1 cellular context compared by ENCODE assay signal in genomic region chr12:6766651-6767300, GRCh38.
TF ChIP-seq lines count a peak whose summit lies in the region.

No MANE protein-coding gene starts in this region.

TF ChIP-seq in K562, 482 proteins besides CTCF, POLR2A, EP300 and RAD21 (continued from another document):
- TF ChIP-seq, protein P1, sequence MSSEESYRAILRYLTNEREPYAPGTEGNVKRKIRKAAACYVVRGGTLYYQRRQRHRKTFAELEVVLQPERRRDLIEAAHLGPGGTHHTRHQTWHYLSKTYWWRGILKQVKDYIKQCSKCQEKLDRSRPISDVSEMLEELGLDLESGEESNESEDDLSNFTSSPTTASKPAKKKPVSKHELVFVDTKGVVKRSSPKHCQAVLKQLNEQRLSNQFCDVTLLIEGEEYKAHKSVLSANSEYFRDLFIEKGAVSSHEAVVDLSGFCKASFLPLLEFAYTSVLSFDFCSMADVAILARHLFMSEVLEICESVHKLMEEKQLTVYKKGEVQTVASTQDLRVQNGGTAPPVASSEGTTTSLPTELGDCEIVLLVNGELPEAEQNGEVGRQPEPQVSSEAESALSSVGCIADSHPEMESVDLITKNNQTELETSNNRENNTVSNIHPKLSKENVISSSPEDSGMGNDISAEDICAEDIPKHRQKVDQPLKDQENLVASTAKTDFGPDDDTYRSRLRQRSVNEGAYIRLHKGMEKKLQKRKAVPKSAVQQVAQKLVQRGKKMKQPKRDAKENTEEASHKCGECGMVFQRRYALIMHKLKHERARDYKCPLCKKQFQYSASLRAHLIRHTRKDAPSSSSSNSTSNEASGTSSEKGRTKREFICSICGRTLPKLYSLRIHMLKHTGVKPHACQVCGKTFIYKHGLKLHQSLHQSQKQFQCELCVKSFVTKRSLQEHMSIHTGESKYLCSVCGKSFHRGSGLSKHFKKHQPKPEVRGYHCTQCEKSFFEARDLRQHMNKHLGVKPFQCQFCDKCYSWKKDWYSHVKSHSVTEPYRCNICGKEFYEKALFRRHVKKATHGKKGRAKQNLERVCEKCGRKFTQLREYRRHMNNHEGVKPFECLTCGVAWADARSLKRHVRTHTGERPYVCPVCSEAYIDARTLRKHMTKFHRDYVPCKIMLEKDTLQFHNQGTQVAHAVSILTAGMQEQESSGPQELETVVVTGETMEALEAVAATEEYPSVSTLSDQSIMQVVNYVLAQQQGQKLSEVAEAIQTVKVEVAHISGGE (CRISPR knock-in tag; IDR thresholded peaks at IDR 0.05), result peak in 1 of 3 experiments; percentile 52; a peak in 1 of 6 replicates
- TF ChIP-seq ZNF583 (CRISPR knock-in tag; IDR thresholded peaks at IDR 0.05) (no peak), ZNF79 (CRISPR knock-in tag; IDR thresholded peaks at IDR 0.05; ENCODE audit: low read depth) (no peak), CCNT2 (IDR thresholded peaks at IDR 0.05; ENCODE audit: borderline replicate concordance, extremely low read depth, insufficient read length, low read depth, low read length) (peak; percentile 48), ZKSCAN3 (CRISPR knock-in tag; IDR thresholded peaks at IDR 0.05) (no peak), NCOA6 (IDR thresholded peaks at IDR 0.05) (peak; percentile 45), LEF1 (IDR thresholded peaks at IDR 0.05) (no peak), ZNF766 (CRISPR knock-in tag; conservative IDR thresholded peaks at IDR 0.05) (no peak), PKNOX1 (IDR thresholded peaks at IDR 0.05) (no peak), MAFF (IDR thresholded peaks at IDR 0.05; ENCODE audit: low read length) (no peak), FOXK2 (conservative IDR thresholded peaks at IDR 0.05 in 1 of 2, IDR thresholded peaks at IDR 0.05 in 1 of 2; ENCODE audit: low read depth in 2 of 2) (peak in 1 of 2 experiments; percentile 65; a peak in 2 of 4 replicates), ZNF347 (CRISPR knock-in tag; IDR thresholded peaks at IDR 0.05; ENCODE audit: low read depth) (no peak), ZNF274 (IDR thresholded peaks at IDR 0.05; ENCODE audit: borderline replicate concordance, low read depth, low read length) (no peak), ZBTB40 (IDR thresholded peaks at IDR 0.05) (peak; percentile 37; the same call in 1 of the 2 replicates), ZBTB40 (CRISPR knock-in tag; IDR thresholded peaks at IDR 0.05) (no peak), ILK (tag; IDR thresholded peaks at IDR 0.05; ENCODE audit: borderline replicate concordance, low read depth) (no peak), ZMIZ1 (IDR thresholded peaks at IDR 0.05; ENCODE audit: low read depth in 2 of 2, low read length in 2 of 2) (peak in 1 of 2 experiments; percentile 15; a peak in 1 of 4 replicates), ZBTB43 (CRISPR knock-in tag; IDR thresholded peaks at IDR 0.05) (no peak), GTF2B (IDR thresholded peaks at IDR 0.05; ENCODE audit: extremely low read depth, insufficient read length) (no peak), HDAC1 (IDR thresholded peaks at IDR 0.05) (peak in 1 of 2 experiments; percentile 46; a peak in 1 of 4 replicates), GABPA (tag; conservative IDR thresholded peaks at IDR 0.05; ENCODE audit: low read depth) (peak; percentile 36; the same call in 1 of the 2 replicates)
